1 cellular context compared by ENCODE assay signal in genomic region chr3:17387108-17387507, GRCh38.
TF ChIP-seq lines count a peak whose summit lies in the region.

No MANE protein-coding gene starts in this region.

TF ChIP-seq in HepG2, 621 proteins besides CTCF, POLR2A, EP300 and RAD21 (continued from another document):
- no peak for TF ChIP-seq GPBP1L1 (CRISPR knock-in tag; IDR thresholded peaks at IDR 0.05)
